In the genomic region with DNA sequence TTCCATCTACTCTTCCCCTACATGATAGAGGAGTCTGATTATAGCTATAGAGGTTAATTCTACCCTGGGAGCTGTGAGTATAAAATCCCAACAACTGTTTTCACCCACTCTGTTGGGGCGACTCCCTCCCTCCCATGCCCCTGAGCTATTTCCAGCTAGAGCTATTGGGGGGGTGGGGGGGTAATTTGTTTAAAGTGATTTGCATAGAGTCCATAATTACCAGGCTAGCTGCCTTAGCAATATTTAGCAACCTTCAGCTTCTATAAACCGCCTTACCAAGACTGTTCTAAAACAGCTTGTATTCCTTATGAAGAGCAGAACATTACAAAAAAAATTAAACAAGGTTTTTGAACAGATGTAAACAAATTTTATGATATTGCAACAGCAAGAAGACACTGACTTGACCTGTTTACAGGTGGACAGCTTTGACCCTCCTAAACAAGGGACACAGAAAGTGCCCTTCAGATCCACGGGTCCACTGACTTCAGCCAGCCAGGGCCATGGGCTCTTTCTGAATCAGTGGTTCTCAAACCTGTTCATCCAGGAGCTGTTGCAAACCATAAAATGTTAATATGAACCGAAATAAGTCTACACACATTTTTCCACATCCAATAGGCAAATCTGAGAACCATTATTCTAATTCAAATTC, we compare ENCODE assay signal across 1 cellular context.
TF ChIP-seq lines count a peak whose summit lies in the region.

No MANE protein-coding gene starts in this region.

TF ChIP-seq in GM12878, 131 proteins besides CTCF, POLR2A, EP300 and RAD21 (continued from another document):
- TF ChIP-seq, protein P1, sequence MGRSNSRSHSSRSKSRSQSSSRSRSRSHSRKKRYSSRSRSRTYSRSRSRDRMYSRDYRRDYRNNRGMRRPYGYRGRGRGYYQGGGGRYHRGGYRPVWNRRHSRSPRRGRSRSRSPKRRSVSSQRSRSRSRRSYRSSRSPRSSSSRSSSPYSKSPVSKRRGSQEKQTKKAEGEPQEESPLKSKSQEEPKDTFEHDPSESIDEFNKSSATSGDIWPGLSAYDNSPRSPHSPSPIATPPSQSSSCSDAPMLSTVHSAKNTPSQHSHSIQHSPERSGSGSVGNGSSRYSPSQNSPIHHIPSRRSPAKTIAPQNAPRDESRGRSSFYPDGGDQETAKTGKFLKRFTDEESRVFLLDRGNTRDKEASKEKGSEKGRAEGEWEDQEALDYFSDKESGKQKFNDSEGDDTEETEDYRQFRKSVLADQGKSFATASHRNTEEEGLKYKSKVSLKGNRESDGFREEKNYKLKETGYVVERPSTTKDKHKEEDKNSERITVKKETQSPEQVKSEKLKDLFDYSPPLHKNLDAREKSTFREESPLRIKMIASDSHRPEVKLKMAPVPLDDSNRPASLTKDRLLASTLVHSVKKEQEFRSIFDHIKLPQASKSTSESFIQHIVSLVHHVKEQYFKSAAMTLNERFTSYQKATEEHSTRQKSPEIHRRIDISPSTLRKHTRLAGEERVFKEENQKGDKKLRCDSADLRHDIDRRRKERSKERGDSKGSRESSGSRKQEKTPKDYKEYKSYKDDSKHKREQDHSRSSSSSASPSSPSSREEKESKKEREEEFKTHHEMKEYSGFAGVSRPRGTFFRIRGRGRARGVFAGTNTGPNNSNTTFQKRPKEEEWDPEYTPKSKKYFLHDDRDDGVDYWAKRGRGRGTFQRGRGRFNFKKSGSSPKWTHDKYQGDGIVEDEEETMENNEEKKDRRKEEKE (IDR thresholded peaks at IDR 0.05): no peak
- no peak for TF ChIP-seq SUPT20H (IDR thresholded peaks at IDR 0.05; ENCODE audit: borderline replicate concordance, control insufficient read depth, low read depth, low read length)
- TF ChIP-seq CBFB (IDR thresholded peaks at IDR 0.05; ENCODE audit: low read depth): no peak
- TF ChIP-seq, protein P2, sequence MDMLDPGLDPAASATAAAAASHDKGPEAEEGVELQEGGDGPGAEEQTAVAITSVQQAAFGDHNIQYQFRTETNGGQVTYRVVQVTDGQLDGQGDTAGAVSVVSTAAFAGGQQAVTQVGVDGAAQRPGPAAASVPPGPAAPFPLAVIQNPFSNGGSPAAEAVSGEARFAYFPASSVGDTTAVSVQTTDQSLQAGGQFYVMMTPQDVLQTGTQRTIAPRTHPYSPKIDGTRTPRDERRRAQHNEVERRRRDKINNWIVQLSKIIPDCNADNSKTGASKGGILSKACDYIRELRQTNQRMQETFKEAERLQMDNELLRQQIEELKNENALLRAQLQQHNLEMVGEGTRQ (IDR thresholded peaks at IDR 0.05; ENCODE audit: borderline replicate concordance, low read depth, low read length): no peak
- TF ChIP-seq POLR2AphosphoS2 (IDR thresholded peaks at IDR 0.05; ENCODE audit: low read depth, low read length): no peak
- TF ChIP-seq KDM1A (IDR thresholded peaks at IDR 0.05; ENCODE audit: borderline replicate concordance): no peak
- TF ChIP-seq, protein P3, sequence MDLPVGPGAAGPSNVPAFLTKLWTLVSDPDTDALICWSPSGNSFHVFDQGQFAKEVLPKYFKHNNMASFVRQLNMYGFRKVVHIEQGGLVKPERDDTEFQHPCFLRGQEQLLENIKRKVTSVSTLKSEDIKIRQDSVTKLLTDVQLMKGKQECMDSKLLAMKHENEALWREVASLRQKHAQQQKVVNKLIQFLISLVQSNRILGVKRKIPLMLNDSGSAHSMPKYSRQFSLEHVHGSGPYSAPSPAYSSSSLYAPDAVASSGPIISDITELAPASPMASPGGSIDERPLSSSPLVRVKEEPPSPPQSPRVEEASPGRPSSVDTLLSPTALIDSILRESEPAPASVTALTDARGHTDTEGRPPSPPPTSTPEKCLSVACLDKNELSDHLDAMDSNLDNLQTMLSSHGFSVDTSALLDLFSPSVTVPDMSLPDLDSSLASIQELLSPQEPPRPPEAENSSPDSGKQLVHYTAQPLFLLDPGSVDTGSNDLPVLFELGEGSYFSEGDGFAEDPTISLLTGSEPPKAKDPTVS (IDR thresholded peaks at IDR 0.05; ENCODE audit: low read depth, low read length): no peak
- TF ChIP-seq ZZZ3 (IDR thresholded peaks at IDR 0.05; ENCODE audit: control insufficient read depth, insufficient read length, low read depth): no peak
- TF ChIP-seq HDAC2 (IDR thresholded peaks at IDR 0.05): no peak
- TF ChIP-seq, protein P4, sequence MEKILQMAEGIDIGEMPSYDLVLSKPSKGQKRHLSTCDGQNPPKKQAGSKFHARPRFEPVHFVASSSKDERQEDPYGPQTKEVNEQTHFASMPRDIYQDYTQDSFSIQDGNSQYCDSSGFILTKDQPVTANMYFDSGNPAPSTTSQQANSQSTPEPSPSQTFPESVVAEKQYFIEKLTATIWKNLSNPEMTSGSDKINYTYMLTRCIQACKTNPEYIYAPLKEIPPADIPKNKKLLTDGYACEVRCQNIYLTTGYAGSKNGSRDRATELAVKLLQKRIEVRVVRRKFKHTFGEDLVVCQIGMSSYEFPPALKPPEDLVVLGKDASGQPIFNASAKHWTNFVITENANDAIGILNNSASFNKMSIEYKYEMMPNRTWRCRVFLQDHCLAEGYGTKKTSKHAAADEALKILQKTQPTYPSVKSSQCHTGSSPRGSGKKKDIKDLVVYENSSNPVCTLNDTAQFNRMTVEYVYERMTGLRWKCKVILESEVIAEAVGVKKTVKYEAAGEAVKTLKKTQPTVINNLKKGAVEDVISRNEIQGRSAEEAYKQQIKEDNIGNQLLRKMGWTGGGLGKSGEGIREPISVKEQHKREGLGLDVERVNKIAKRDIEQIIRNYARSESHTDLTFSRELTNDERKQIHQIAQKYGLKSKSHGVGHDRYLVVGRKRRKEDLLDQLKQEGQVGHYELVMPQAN (conservative IDR thresholded peaks at IDR 0.05): no peak
- no peak for TF ChIP-seq EED (IDR thresholded peaks at IDR 0.05; ENCODE audit: low read depth)
- no peak for TF ChIP-seq CREB1 (IDR thresholded peaks at IDR 0.05; ENCODE audit: low read depth)
- TF ChIP-seq, protein P5, sequence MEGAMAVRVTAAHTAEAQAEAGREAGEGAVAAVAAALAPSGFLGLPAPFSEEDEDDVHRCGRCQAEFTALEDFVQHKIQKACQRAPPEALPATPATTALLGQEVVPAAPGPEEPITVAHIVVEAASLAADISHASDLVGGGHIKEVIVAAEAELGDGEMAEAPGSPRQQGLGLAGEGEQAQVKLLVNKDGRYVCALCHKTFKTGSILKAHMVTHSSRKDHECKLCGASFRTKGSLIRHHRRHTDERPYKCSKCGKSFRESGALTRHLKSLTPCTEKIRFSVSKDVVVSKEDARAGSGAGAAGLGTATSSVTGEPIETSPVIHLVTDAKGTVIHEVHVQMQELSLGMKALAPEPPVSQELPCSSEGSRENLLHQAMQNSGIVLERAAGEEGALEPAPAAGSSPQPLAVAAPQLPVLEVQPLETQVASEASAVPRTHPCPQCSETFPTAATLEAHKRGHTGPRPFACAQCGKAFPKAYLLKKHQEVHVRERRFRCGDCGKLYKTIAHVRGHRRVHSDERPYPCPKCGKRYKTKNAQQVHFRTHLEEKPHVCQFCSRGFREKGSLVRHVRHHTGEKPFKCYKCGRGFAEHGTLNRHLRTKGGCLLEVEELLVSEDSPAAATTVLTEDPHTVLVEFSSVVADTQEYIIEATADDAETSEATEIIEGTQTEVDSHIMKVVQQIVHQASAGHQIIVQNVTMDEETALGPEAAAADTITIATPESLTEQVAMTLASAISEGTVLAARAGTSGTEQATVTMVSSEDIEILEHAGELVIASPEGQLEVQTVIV (IDR thresholded peaks at IDR 0.05; ENCODE audit: borderline replicate concordance, partially characterized antibody): no peak
TF ChIP-seq in GM12878: peak in this region for 0.
